In genomic region chr3:66797916-66798560, GRCh38 we compare ENCODE assay signal across 8 cellular contexts.
DNase-seq lines count a peak whose midpoint lies in the region; ATAC-seq and TF ChIP-seq lines count a peak whose summit lies in the region.

No MANE protein-coding gene starts in this region.

- no peak overlapping the region for H3K23ac ChIP-seq in H9 (ENCODE audit: insufficient read length, low read depth, low read length)

- no peak overlapping the region for H2BK5ac ChIP-seq in H9 (ENCODE audit: insufficient read length, low read length)

- H3K4me1 ChIP-seq in H9 (ENCODE audit: insufficient read depth, low read length), result no peaks in the 10 kb centered on the region; the same call in none of the 2 replicates
- H3K4me1 ChIP-seq in BE2C, result no peaks in the 10 kb centered on the region

- H3K18ac ChIP-seq in H9 (ENCODE audit: insufficient read length, low read depth, low read length), result no peak overlapping the region

- H3K4me1 Mint-ChIP-seq in H9 (peaks cover 20% of the 10 kb centered on the region in 2 experiments), Calu3 (ENCODE audit: low read depth, unreplicated experiment) (no peaks in the 10 kb centered on the region)
- no peaks in the 10 kb centered on the region for H3K4me1 Mint-ChIP-seq in activated CD8-positive, alpha-beta memory T cell treated with anti-CD3 and anti-CD28 coated beads, Interleukin-2, amount 10 ng/mL, durations not matched to agents 7 days and 5 days

- no peaks in the 10 kb centered on the region for H3K23me2 ChIP-seq in H9 (ENCODE audit: insufficient read length, low read depth, low read length, poor library complexity, severe bottlenecking)

- H3K27ac Mint-ChIP-seq in H9, result peak overlapping the region; percentile 36 to 72 (median 40); a peak in 4 of 7 replicates
- H3K27ac Mint-ChIP-seq in Calu3 (ENCODE audit: unreplicated experiment), result no peak overlapping the region
- H3K27ac Mint-ChIP-seq in activated CD8-positive, alpha-beta memory T cell treated with anti-CD3 and anti-CD28 coated beads, Interleukin-2, amount 10 ng/mL, durations not matched to agents 7 days and 5 days, result no peak overlapping the region

- H3K27ac ChIP-seq in H9 (ENCODE audit: insufficient read length, low read depth, low read length) (peak overlapping the region; percentile 53), coronary artery (no peak overlapping the region)

- TF ChIP-seq CTCF in H9 (conservative IDR thresholded peaks at IDR 0.05) (no peak), coronary artery (IDR thresholded peaks at IDR 0.05) (no peak), retinal pigment epithelial cell (conservative IDR thresholded peaks at IDR 0.05; ENCODE audit: low read depth, low read length) (no peak), Calu3 (IDR thresholded peaks at IDR 0.05; ENCODE audit: unreplicated experiment) (no peak), BE2C (IDR thresholded peaks at IDR 0.05; ENCODE audit: low read depth, low read length) (no peak)

- H4K5ac ChIP-seq in H9 (ENCODE audit: insufficient read length, low read depth, low read length), result no peak overlapping the region

- CTCF ChIA-PET in Calu3 (lab: Charles Lee), result no interaction called here
- CTCF ChIA-PET in activated CD8-positive, alpha-beta memory T cell treated with anti-CD3 and anti-CD28 coated beads, Interleukin-2, amount 10 ng/mL, durations not matched to agents 7 days and 5 days (lab: Charles Lee), result no interaction called here

- H3K9me3 ChIP-seq in H9 (ENCODE audit: control insufficient read depth, low read depth, low read length), result no peaks in the 10 kb centered on the region
- H3K9me3 ChIP-seq in BE2C, result no peaks in the 10 kb centered on the region

- DNase-seq in H9, result peak; percentile 83
- DNase-seq in coronary artery (ENCODE audit: low spot score), result no peak
- DNase-seq in iPS-NIHi11 (ENCODE audit: low spot score), result peak; percentile 58
- DNase-seq in retinal pigment epithelial cell (ENCODE audit: low read depth), result no peak
- no peak for DNase-seq in Calu3
- no peak for DNase-seq in activated CD8-positive, alpha-beta memory T cell treated with anti-CD3 and anti-CD28 coated beads, Interleukin-2, amount 10 ng/mL, durations not matched to agents 7 days and 5 days
- no peak for DNase-seq in BE2C
- no peak for DNase-seq in GM19238 (ENCODE audit: insufficient read length, low spot score)

- no peaks in the 10 kb centered on the region for H3K79me1 ChIP-seq in H9 (ENCODE audit: insufficient read depth, low read depth, low read length, poor library complexity, severe bottlenecking)

- WGBS in H9 (ENCODE audit: extremely low coverage, insufficient read length, low lambda C conversion rate), result no CpG with 5 or more reads among the region's 26 CpGs

- peaks cover 9 to 16% (median 11%) of the 10 kb centered on the region in 3 experiments for H3K36me3 Mint-ChIP-seq in H9 (ENCODE audit: insufficient read depth in 1 of 3, low read depth in 3 of 3)
- no peaks in the 10 kb centered on the region for H3K36me3 Mint-ChIP-seq in Calu3 (ENCODE audit: insufficient read depth, unreplicated experiment)
- no peaks in the 10 kb centered on the region for H3K36me3 Mint-ChIP-seq in activated CD8-positive, alpha-beta memory T cell treated with anti-CD3 and anti-CD28 coated beads, Interleukin-2, amount 10 ng/mL, durations not matched to agents 7 days and 5 days

- no peaks in the 10 kb centered on the region for H3K79me2 ChIP-seq in H9 (ENCODE audit: insufficient read depth, low read length)

- no peak overlapping the region for H2AFZ ChIP-seq in H9 (ENCODE audit: low read length)

- H3K4me2 ChIP-seq in H9 (ENCODE audit: insufficient read depth, insufficient read length, low read length), result peak overlapping the region; percentile 41

- no peak overlapping the region for H3T11ph ChIP-seq in H9 (ENCODE audit: low read length)

- H3K9me3 Mint-ChIP-seq in H9, result peaks cover 10 to 27% of the 10 kb centered on the region in 2 experiments
- no peaks in the 10 kb centered on the region for H3K9me3 Mint-ChIP-seq in Calu3 (ENCODE audit: low read depth, unreplicated experiment)
- H3K9me3 Mint-ChIP-seq in activated CD8-positive, alpha-beta memory T cell treated with anti-CD3 and anti-CD28 coated beads, Interleukin-2, amount 10 ng/mL, durations not matched to agents 7 days and 5 days (ENCODE audit: low read depth), result no peaks in the 10 kb centered on the region

- no peak overlapping the region for H2BK15ac ChIP-seq in H9 (ENCODE audit: low read depth, low read length)

- no peaks in the 10 kb centered on the region for H3K36me3 ChIP-seq in BE2C

- no peak overlapping the region for H2AK5ac ChIP-seq in H9 (ENCODE audit: insufficient read length, low read length)

- BruUV-seq in Calu3 (replicated peaks; lab: Mats Ljungman, UMichigan), result no TSS peak

- H4K20me1 ChIP-seq in H9 (ENCODE audit: control insufficient read depth, insufficient read depth, insufficient read length), result no peaks in the 10 kb centered on the region

- no peak overlapping the region for H3K56ac ChIP-seq in H9 (ENCODE audit: insufficient read length, low read depth, low read length)

- no peak overlapping the region for H3K9ac ChIP-seq in H9 (ENCODE audit: extremely low read depth, insufficient read length, low read length)

- H3K4me3 Mint-ChIP-seq in H9, result peak overlapping the region; percentile 37 to 50; a peak in 4 of 5 replicates
- no peak overlapping the region for H3K4me3 Mint-ChIP-seq in Calu3 (ENCODE audit: low read depth, unreplicated experiment)
- no peak overlapping the region for H3K4me3 Mint-ChIP-seq in activated CD8-positive, alpha-beta memory T cell treated with anti-CD3 and anti-CD28 coated beads, Interleukin-2, amount 10 ng/mL, durations not matched to agents 7 days and 5 days

- H2BK120ac ChIP-seq in H9 (ENCODE audit: low read depth, low read length, poor library complexity, severe bottlenecking), result no peak overlapping the region

- H3K4ac ChIP-seq in H9 (ENCODE audit: low read depth, low read length), result no peak overlapping the region

- peaks cover 27% of the 10 kb centered on the region for H3K27me3 Mint-ChIP-seq in H9 (ENCODE audit: low read depth)
- H3K27me3 Mint-ChIP-seq in Calu3 (ENCODE audit: unreplicated experiment), result no peaks in the 10 kb centered on the region
- peaks cover 7% of the 10 kb centered on the region for H3K27me3 Mint-ChIP-seq in activated CD8-positive, alpha-beta memory T cell treated with anti-CD3 and anti-CD28 coated beads, Interleukin-2, amount 10 ng/mL, durations not matched to agents 7 days and 5 days

- H4K91ac ChIP-seq in H9 (ENCODE audit: insufficient read length, low read depth, low read length), result no peak overlapping the region

- no peak overlapping the region for H3K14ac ChIP-seq in H9 (ENCODE audit: insufficient read depth, low read length)

- H3K4me3 ChIP-seq in coronary artery (peak overlapping the region; percentile 57), retinal pigment epithelial cell (ENCODE audit: low read length) (peak overlapping the region; percentile 41), BE2C (ENCODE audit: low read depth, low read length) (no peak overlapping the region)

- no peak for ATAC-seq in activated CD8-positive, alpha-beta memory T cell treated with anti-CD3 and anti-CD28 coated beads, Interleukin-2, amount 10 ng/mL, durations not matched to agents 7 days and 5 days

- H2BK20ac ChIP-seq in H9 (ENCODE audit: low read depth, low read length, poor library complexity, severe bottlenecking), result no peak overlapping the region

- no peak overlapping the region for H4K8ac ChIP-seq in H9 (replicated peaks; ENCODE audit: insufficient read length, low read depth, low read length)

- H3K27me3 ChIP-seq in H9 (ENCODE audit: insufficient read depth, low read length), result no peaks in the 10 kb centered on the region
- H3K27me3 ChIP-seq in BE2C, result no peaks in the 10 kb centered on the region

- intact Hi-C loops in Calu3 (cut with micrococcal nuclease; ENCODE audit: unreplicated experiment), result no loop called here

- H2BK12ac ChIP-seq in H9 (ENCODE audit: insufficient read length, low read depth, low read length), result no peak overlapping the region

Comparison
In these comparisons a context has a peak if more than half of its experiments do, and no peak if none do; other contexts are left out.
1. DNase-seq: peak in H9 (single experiment) and iPS-NIHi11 (single experiment); none in coronary artery (single experiment), retinal pigment epithelial cell (single experiment), Calu3 (single experiment), activated CD8-positive, alpha-beta memory T cell treated with anti-CD3 and anti-CD28 coated beads, Interleukin-2, amount 10 ng/mL, durations not matched to agents 7 days and 5 days (single experiment), BE2C (single experiment) and GM19238 (single experiment).
2. H3K27ac Mint-ChIP-seq: peak in H9 (3 of 3); none in Calu3 (single experiment) and activated CD8-positive, alpha-beta memory T cell treated with anti-CD3 and anti-CD28 coated beads, Interleukin-2, amount 10 ng/mL, durations not matched to agents 7 days and 5 days (single experiment).
3. H3K4me3 Mint-ChIP-seq: peak in H9 (2 of 2); none in Calu3 (single experiment) and activated CD8-positive, alpha-beta memory T cell treated with anti-CD3 and anti-CD28 coated beads, Interleukin-2, amount 10 ng/mL, durations not matched to agents 7 days and 5 days (single experiment).